Comparison of ENCODE assay signal across 1 cellular context in the genomic region with DNA sequence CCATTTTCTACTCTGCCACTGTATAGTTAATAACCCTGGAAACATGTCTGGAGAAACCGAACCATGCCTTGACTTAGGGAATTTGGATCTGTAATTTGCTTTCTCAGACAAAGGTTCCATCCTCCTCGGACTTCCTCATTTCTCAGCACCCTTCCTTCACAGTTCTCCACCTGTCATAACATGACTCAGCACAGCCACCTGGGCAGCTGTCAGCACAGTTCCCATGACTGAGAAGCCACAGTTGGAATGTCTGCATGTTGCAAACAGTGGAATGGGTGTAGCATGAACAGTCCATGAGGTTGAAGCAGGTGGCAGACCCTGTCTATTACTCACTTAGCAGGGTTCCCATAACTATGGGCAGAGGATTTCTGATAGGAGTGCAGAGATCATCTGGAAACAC.
TF ChIP-seq lines count a peak whose summit lies in the region.

No MANE protein-coding gene starts in this region.

TF ChIP-seq in K562, 482 proteins besides CTCF, POLR2A, EP300 and RAD21:
- TF ChIP-seq PURB (CRISPR knock-in tag; IDR thresholded peaks at IDR 0.05; ENCODE audit: low read depth): no peak
- TF ChIP-seq SPI1 (IDR thresholded peaks at IDR 0.05; ENCODE audit: borderline replicate concordance, low read depth, low read length): peak; percentile 50; the same call in 1 of the 2 replicates
